Comparison of ENCODE assay signal across 1 cellular context in the genomic region with DNA sequence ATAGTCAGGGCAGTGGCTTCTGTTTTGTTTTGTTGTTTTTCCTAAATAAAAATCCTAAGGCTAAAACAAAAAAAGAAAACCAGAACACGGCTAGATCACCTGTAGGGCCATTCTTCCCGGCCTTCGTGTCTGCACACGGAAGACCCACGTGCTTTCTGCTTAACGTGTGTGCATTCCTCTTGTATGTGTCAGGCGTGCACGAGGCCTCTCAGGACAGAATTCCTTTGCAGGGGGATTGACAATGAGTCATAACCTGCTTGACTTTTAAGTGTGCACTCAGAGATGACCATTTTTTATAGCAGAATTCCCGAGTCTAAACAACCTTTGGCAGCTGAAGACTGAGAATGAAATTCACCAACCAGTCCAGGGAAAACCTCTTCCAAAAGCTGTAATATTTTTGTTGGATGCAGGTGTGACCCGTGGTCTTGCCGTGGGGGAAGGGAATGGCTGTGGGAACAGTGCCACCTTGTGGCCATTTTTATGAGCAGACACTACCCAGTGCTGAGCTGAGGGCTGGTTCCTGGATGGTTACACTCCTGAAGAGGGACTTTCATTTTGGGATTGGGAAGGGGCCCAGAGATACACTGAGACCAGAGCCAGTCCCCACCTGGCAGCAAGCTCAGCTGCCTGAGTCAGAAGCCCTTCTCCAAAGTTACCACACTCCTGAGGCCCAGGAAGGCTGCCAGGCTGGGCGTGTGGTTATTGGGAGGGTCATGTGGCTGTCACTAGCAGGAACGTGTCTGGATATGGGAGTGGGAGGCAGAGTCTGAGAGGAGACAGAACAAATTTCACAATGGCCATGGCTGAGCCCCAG.
A peak's percentile ranks its signal among the peaks of the same experiment; 100 is the strongest.
TF ChIP-seq lines count a peak whose summit lies in the region.

No MANE protein-coding gene starts in this region.

TF ChIP-seq in K562, 482 proteins besides CTCF, POLR2A, EP300 and RAD21 (continued from another document):
- TF ChIP-seq, protein P1, sequence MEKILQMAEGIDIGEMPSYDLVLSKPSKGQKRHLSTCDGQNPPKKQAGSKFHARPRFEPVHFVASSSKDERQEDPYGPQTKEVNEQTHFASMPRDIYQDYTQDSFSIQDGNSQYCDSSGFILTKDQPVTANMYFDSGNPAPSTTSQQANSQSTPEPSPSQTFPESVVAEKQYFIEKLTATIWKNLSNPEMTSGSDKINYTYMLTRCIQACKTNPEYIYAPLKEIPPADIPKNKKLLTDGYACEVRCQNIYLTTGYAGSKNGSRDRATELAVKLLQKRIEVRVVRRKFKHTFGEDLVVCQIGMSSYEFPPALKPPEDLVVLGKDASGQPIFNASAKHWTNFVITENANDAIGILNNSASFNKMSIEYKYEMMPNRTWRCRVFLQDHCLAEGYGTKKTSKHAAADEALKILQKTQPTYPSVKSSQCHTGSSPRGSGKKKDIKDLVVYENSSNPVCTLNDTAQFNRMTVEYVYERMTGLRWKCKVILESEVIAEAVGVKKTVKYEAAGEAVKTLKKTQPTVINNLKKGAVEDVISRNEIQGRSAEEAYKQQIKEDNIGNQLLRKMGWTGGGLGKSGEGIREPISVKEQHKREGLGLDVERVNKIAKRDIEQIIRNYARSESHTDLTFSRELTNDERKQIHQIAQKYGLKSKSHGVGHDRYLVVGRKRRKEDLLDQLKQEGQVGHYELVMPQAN (IDR thresholded peaks at IDR 0.05; ENCODE audit: borderline replicate concordance), result no peak
- TF ChIP-seq STAG1 (CRISPR knock-in tag; IDR thresholded peaks at IDR 0.05; ENCODE audit: borderline replicate concordance), result peak; percentile 93; the same call in 1 of the 2 replicates
- peak; percentile 47 for TF ChIP-seq CXXC5 (CRISPR knock-in tag; IDR thresholded peaks at IDR 0.05)
- no peak for TF ChIP-seq FOXA3 (CRISPR knock-in tag; conservative IDR thresholded peaks at IDR 0.05 in 1 of 2, IDR thresholded peaks at IDR 0.05 in 1 of 2)
- TF ChIP-seq ZFP1 (CRISPR knock-in tag; IDR thresholded peaks at IDR 0.05), result 0 out of 2 replicates have a peak, but pooled peaks have one; percentile 21
- TF ChIP-seq ATF7 (IDR thresholded peaks at IDR 0.05), result peak; percentile 43; the same call in 1 of the 2 replicates
- no peak for TF ChIP-seq KLF1 (tag; IDR thresholded peaks at IDR 0.05)
- TF ChIP-seq L3MBTL2 (IDR thresholded peaks at IDR 0.05), result peak; percentile 98
- TF ChIP-seq ZNF75A (CRISPR knock-in tag; IDR thresholded peaks at IDR 0.05), result 0 out of 2 replicates have a peak, but pooled peaks have one; percentile 27
TF ChIP-seq in K562: peak in this region for 48.
